ENCODE assay signal across 15 cellular contexts in genomic region chr11:134019500-134019899, GRCh38. TPM values are rescaled to one million over a fixed set of nuclear protein-coding genes. Genes with fewer than 3 reads are reported as not detected.
DNase-seq lines count a peak whose midpoint lies in the region; TF ChIP-seq lines count a peak whose summit lies in the region.
"Had no signal": no experiment of that assay in that cellular context is flagged by ENCODE, and none has a peak within 500 bp of the region (broad histone marks: within the 10 kb centered on the region; RNA-seq: fewer than 3 reads in every experiment).

No MANE protein-coding gene starts in this region.

- TF ChIP-seq CTCF in suprapubic skin (IDR thresholded peaks at IDR 0.05): no peak
- no peak for TF ChIP-seq CTCF in tibial artery (IDR thresholded peaks at IDR 0.05)

- H3K9me3 ChIP-seq in suprapubic skin (no peaks in the 10 kb centered on the region), tibial artery (no peaks in the 10 kb centered on the region)

- H3K4me1 ChIP-seq in suprapubic skin: peaks cover 4% of the 10 kb centered on the region
- H3K4me1 ChIP-seq in tibial artery: peaks cover 0 to 6% (median 0%) of the 10 kb centered on the region in 4 donors

- no peaks in the 10 kb centered on the region for H3K36me3 ChIP-seq in suprapubic skin
- no peaks in the 10 kb centered on the region for H3K36me3 ChIP-seq in tibial artery

- DNase-seq in DMS 273 treated with DMSO at 0.1 percent for 48 hours (lab: John Stamatoyannopoulos, UW) (peak; percentile 48), NCI-H1092 (lab: John Stamatoyannopoulos, UW) (peak; percentile 55), NCI-H2171 treated with DMSO at 0.1 percent for 48 hours (lab: John Stamatoyannopoulos, UW) (peak; percentile 75), cerebellum (ENCODE audit: low spot score) (peak; percentile 47), suprapubic skin (ENCODE audit: low spot score in 2 of 2) (no peak), NCI-H82 treated with DMSO at 0.1 percent for 48 hours (lab: John Stamatoyannopoulos, UW; ENCODE audit: unreplicated experiment) (no peak), DMS53 treated with DMSO at 0.1 percent for 48 hours (lab: John Stamatoyannopoulos, UW; ENCODE audit: unreplicated experiment) (no peak), tibial artery (no peak)
- DNase-seq: CD4-positive, alpha-beta memory T cell; H9; Kasumi-1; NCI-H1436 treated with DMSO at 0.1 percent for 48 hours; NCI-H2227 treated with DMSO at 0.1 percent for 48 hours; NCI-H774; SIG-M5 had no signal

- 73% methylated on average over 7 of the region's 7 CpGs for WGBS in suprapubic skin

- TF ChIP-seq POLR2A in suprapubic skin (IDR thresholded peaks at IDR 0.05): no peak

- intact Hi-C loops in tibial artery (cut with DNase I; ENCODE audit: low total_unique reads): no loop called here

- TF ChIP-seq EP300 in suprapubic skin (IDR thresholded peaks at IDR 0.05): no peak

- H3K4me3 ChIP-seq in suprapubic skin (no peak overlapping the region), tibial artery (no peak overlapping the region)

- H3K27me3 ChIP-seq in suprapubic skin (peaks cover 49% of the 10 kb centered on the region), tibial artery (peaks cover 0 to 26% of the 10 kb centered on the region in 2 donors)

- H3K27ac ChIP-seq in suprapubic skin (no peak overlapping the region), tibial artery (no peak overlapping the region)

RNA-seq across cellular contexts. Expression of gene JAM3, which starts 49.4 kb away (rescaled TPM):
- total RNA-seq in cerebellum (49.5 TPM), suprapubic skin (10 to 100 TPM; 10.9 to 14.7 (median 12.1) TPM)

Comparison
In these comparisons a context has a peak if more than half of its experiments do, and no peak if none do; other contexts are left out.
1. DNase-seq: peak in DMS 273 treated with DMSO at 0.1 percent for 48 hours (single experiment), NCI-H1092 (single experiment), NCI-H2171 treated with DMSO at 0.1 percent for 48 hours (single experiment) and cerebellum (single experiment); none in suprapubic skin (0 of 2), NCI-H82 treated with DMSO at 0.1 percent for 48 hours (single experiment), DMS53 treated with DMSO at 0.1 percent for 48 hours (single experiment) and tibial artery (0 of 2).